In genomic region chr5:125349432-125349831, GRCh38 we compare ENCODE assay signal across 12 cellular contexts.
DNase-seq lines count a peak whose midpoint lies in the region; ATAC-seq and TF ChIP-seq lines count a peak whose summit lies in the region.
"Had no signal": no experiment of that assay in that cellular context is flagged by ENCODE, and none has a peak within 500 bp of the region (broad histone marks: within the 10 kb centered on the region; RNA-seq: fewer than 3 reads in every experiment).

No MANE protein-coding gene starts in this region.

- H3K4me1 Mint-ChIP-seq in nephron: peaks cover 28% of the 10 kb centered on the region

- peak overlapping the region in 2 of 3 experiments; percentile 22 to 86 for H3K27ac Mint-ChIP-seq in nephron

- peaks cover 3% of the 10 kb centered on the region for H3K27me3 Mint-ChIP-seq in nephron (ENCODE audit: low read depth)

- TF ChIP-seq CTCF in nephron (IDR thresholded peaks at IDR 0.05; ENCODE audit: unreplicated experiment in 3 of 3): no peak

- DNase-seq in EL (peak; percentile 45), RPMI7951 (ENCODE audit: low read depth) (peak; percentile 70), globus pallidus (ENCODE audit: low spot score) (peak; percentile 81), NCI-H446 treated with DMSO at 0.1 percent for 48 hours (lab: John Stamatoyannopoulos, UW) (no peak), GDM1 (lab: John Stamatoyannopoulos, UW) (no peak)
- no peak for DNase-seq in central memory CD4-positive, alpha-beta T cell
- DNase-seq: activated CD8-positive, alpha-beta memory T cell treated with anti-CD3 and anti-CD28 coated beads for 24 hours; amniotic stem cell; spleen; T-helper 2 cell had no signal

- ATAC-seq in GM21367 (IDR thresholded peaks at IDR 0.05; ENCODE audit: unreplicated experiment): no peak

- no peaks in the 10 kb centered on the region for H3K36me3 Mint-ChIP-seq in nephron (ENCODE audit: low read depth)

- peaks cover 23% of the 10 kb centered on the region for H3K9me3 Mint-ChIP-seq in nephron

- H3K4me3 Mint-ChIP-seq in nephron: no peak overlapping the region

Comparison
In these comparisons a context has a peak if more than half of its experiments do, and no peak if none do; other contexts are left out.
1. DNase-seq: peak in EL (single experiment), RPMI7951 (single experiment) and globus pallidus (single experiment); none in NCI-H446 treated with DMSO at 0.1 percent for 48 hours (single experiment), GDM1 (single experiment) and central memory CD4-positive, alpha-beta T cell (single experiment).